In genomic region chr16:22699356-22699755, GRCh38 we compare ENCODE assay signal across 34 cellular contexts.
"Had no signal": no experiment of that assay in that cellular context is flagged by ENCODE, and none has a peak within 500 bp of the region (broad histone marks: within the 10 kb centered on the region; RNA-seq: fewer than 3 reads in every experiment).

No MANE protein-coding gene starts in this region.

- H3K36me3 ChIP-seq: MG63 had no signal

- H3K9me3 ChIP-seq: MG63 had no signal

- DNase-seq: Karpas-422, Kasumi-1, MG63, MM.1S, MV-4-11, NCI-H1048, NCI-H1092, NCI-H1092 treated with DMSO at 0.1 percent for 48 hours, NCI-H1105, NCI-H1105 treated with DMSO at 0.1 percent for 48 hours, NCI-H1417, NCI-H1417 treated with DMSO at 0.1 percent for 48 hours, NCI-H1436, NCI-H1436 treated with DMSO at 0.1 percent for 48 hours, NCI-H146, NCI-H1694, NCI-H1694 treated with DMSO at 0.1 percent for 48 hours, NCI-H187, NCI-H187 treated with DMSO at 0.1 percent for 48 hours, NCI-H1930, NCI-H2029, NCI-H2029 treated with DMSO at 0.1 percent for 48 hours, NCI-H2081, NCI-H2081 treated with DMSO at 0.1 percent for 48 hours, NCI-H2107, NCI-H2171, NCI-H2171 treated with DMSO at 0.1 percent for 48 hours, NCI-H2227 treated with DMSO at 0.1 percent for 48 hours, NCI-H226, NCI-H345, NCI-H446, NCI-H446 treated with DMSO at 0.1 percent for 48 hours, NCI-H510A, NCI-H510A treated with DMSO at 0.1 percent for 48 hours had no signal

- H3K27me3 ChIP-seq: MG63 had no signal

- H3K4me3 ChIP-seq: MG63 had no signal
